In the genomic region with DNA sequence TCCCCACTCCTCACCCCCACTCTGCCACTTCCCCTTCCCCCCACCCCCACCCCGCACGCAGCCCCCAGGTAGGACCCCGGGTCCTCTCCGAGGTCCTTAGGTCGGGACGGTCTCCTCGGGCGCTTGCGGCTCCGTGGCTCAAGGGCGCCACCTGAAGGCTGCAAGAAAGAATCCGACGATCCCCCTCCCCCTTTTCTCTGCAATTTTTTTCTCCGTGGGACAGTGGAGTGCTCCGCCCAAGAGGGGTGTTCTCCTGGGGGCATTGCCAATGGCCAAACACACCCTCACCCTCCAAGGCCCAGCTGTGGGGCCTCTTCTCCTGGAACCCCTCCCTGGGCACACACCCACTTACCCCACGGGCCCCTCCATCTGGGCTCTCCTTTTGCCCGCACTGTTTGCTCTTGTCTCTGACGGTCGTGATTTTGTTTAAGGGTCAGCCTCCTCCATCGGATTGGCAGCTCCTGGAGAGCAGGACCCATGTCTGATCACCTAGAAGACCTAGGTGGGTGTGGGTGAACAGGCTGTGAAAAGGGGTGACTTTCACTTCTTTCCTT, we compare ENCODE assay signal across 8 cellular contexts.
DNase-seq lines count a peak whose midpoint lies in the region; ATAC-seq and TF ChIP-seq lines count a peak whose summit lies in the region.

No MANE protein-coding gene starts in this region.

- in situ Hi-C loops in T47D (cut with HindIII; ENCODE audit: low pct_unique_long_range_greater_than_20kb, low sequenced_read_pairs) = no loop called here

- peak; percentile 72 for TF ChIP-seq CTCF in LNCaP clone FGC (IDR thresholded peaks at IDR 0.05; ENCODE audit: control insufficient read depth, extremely low read depth, insufficient read depth)

- DNase-seq in ELF-1 (ENCODE audit: low read depth, low spot score) (peak; percentile 59), LNCaP clone FGC (ENCODE audit: low read depth) (no peak), T follicular helper cell (ENCODE audit: low read depth) (peak; percentile 24), T47D (ENCODE audit: low read depth in 1 of 2, low spot score in 1 of 2) (peak; percentile 45 to 57), left kidney (ENCODE audit: low read depth, low spot score) (peak; percentile 81)
- peak; percentile 70 for DNase-seq in stimulated activated CD8-positive, alpha-beta memory T cell treated with anti-CD3 and anti-CD28 coated beads, Interleukin-4, amount 100 ng/mL, for 48 hours

- no peak for ATAC-seq in GM18520 (IDR thresholded peaks at IDR 0.05; ENCODE audit: unreplicated experiment)
- no peak for ATAC-seq in HG02610 (IDR thresholded peaks at IDR 0.05; ENCODE audit: unreplicated experiment)

- peak overlapping the region; percentile 32; the same call in 1 of the 2 replicates for H3K4me3 ChIP-seq in LNCaP clone FGC (ENCODE audit: low read depth, low read length)
